11 cellular contexts compared by ENCODE assay signal in genomic region chr16:63617047-63617989, GRCh38.
DNase-seq lines count a peak whose midpoint lies in the region; ATAC-seq and TF ChIP-seq lines count a peak whose summit lies in the region.
"Had no signal": no experiment of that assay in that cellular context is flagged by ENCODE, and none has a peak within 500 bp of the region (broad histone marks: within the 10 kb centered on the region; RNA-seq: fewer than 3 reads in every experiment).

No MANE protein-coding gene starts in this region.

- H3K4me1 ChIP-seq in lower lobe of right lung (no peaks in the 10 kb centered on the region), uterus (no peaks in the 10 kb centered on the region)

- peak overlapping the region; percentile 51 for H3K4me3 ChIP-seq in epithelial cell of esophagus (ENCODE audit: low read length)
- peak overlapping the region; percentile 33 for H3K4me3 ChIP-seq in lower lobe of right lung
- H3K4me3 ChIP-seq in uterus, result peak overlapping the region; percentile 13 to 20

- H3K27ac ChIP-seq in lower lobe of right lung, result no peak overlapping the region
- no peak overlapping the region for H3K27ac ChIP-seq in uterus

- intact Hi-C loops in lower lobe of right lung (cut with DNase I), result no loop called here
- intact Hi-C loops in uterus (cut with DNase I; ENCODE audit: low total_unique reads), result no loop called here

- no peaks in the 10 kb centered on the region for H3K36me3 ChIP-seq in lower lobe of right lung
- no peaks in the 10 kb centered on the region for H3K36me3 ChIP-seq in uterus

- H3K9me3 ChIP-seq in lower lobe of right lung, result no peaks in the 10 kb centered on the region
- no peaks in the 10 kb centered on the region for H3K9me3 ChIP-seq in uterus

- peak; percentile 55 for DNase-seq in NCI-H748 (lab: John Stamatoyannopoulos, UW; ENCODE audit: unreplicated experiment)
- no peak for DNase-seq in NCI-H748 treated with DMSO at 0.1 percent for 48 hours (lab: John Stamatoyannopoulos, UW)
- no peak for DNase-seq in epithelial cell of esophagus (ENCODE audit: low read depth)
- DNase-seq in lower lobe of right lung, result no peak
- no peak for DNase-seq in uterus
- no peak for DNase-seq in NCI-H1417 (lab: John Stamatoyannopoulos, UW)
- DNase-seq: activated B cell treated with CpG ODN at 0.5 μM for 24 hours; activated naive CD8-positive, alpha-beta T cell treated with anti-CD3 and anti-CD28 coated beads, Interleukin-2, amount 10 ng/mL, durations not matched to agents 7 days and 5 days; stimulated activated naive CD4-positive, alpha-beta T cell treated with Interleukin-2 at 50 U/mL for 16 hours had no signal

- ATAC-seq in lower lobe of right lung, result peak; percentile 33 to 60
- no peak for ATAC-seq in HG03139 (IDR thresholded peaks at IDR 0.05; ENCODE audit: unreplicated experiment)
- no peak for ATAC-seq in GM21619 (IDR thresholded peaks at IDR 0.05; ENCODE audit: unreplicated experiment)

- TF ChIP-seq CTCF in epithelial cell of esophagus (IDR thresholded peaks at IDR 0.05; ENCODE audit: insufficient read depth, low read depth, low read length, missing control alignments) (no peak), lower lobe of right lung (IDR thresholded peaks at IDR 0.05) (no peak), uterus (IDR thresholded peaks at IDR 0.05) (no peak)

- TF ChIP-seq POLR2A in uterus (IDR thresholded peaks at IDR 0.05), result no peak

- H3K27me3 ChIP-seq in lower lobe of right lung (ENCODE audit: low read depth) (no peaks in the 10 kb centered on the region), uterus (no peaks in the 10 kb centered on the region)

Comparison
In these comparisons a context has a peak if more than half of its experiments do, and no peak if none do; other contexts are left out.
1. ATAC-seq: peak in lower lobe of right lung (2 of 2); none in HG03139 (single experiment) and GM21619 (single experiment).
2. Peak in every context shown above with its lines, with median percentiles within 50 percentile points of each other: H3K4me3 ChIP-seq.